In genomic region chr12:106084048-106084671, GRCh38 we compare ENCODE assay signal across 8 cellular contexts. TPM values are rescaled to one million over a fixed set of nuclear protein-coding genes. Genes with fewer than 3 reads are reported as not detected.
DNase-seq lines count a peak whose midpoint lies in the region; ATAC-seq and TF ChIP-seq lines count a peak whose summit lies in the region.

No MANE protein-coding gene starts in this region.

- H3K27ac ChIP-seq in iPS DF 6.9 (ENCODE audit: low read length) = no peak overlapping the region
- H3K27ac ChIP-seq in temporal lobe (ENCODE audit: low read depth, low read length) = peak overlapping the region; percentile 90

- no peaks in the 10 kb centered on the region for H3K27me3 ChIP-seq in iPS DF 6.9 (ENCODE audit: control insufficient read depth, insufficient read depth, low read length)

- H3K4me1 ChIP-seq in iPS DF 6.9 (ENCODE audit: control insufficient read depth, insufficient read depth, low read length) = peaks cover 3% of the 10 kb centered on the region; the same call in 1 of the 2 replicates

- no peak for TF ChIP-seq CTCF in GM13977 (IDR thresholded peaks at IDR 0.05; ENCODE audit: extremely low read depth, insufficient read depth, missing control alignments)

- H3K9me3 ChIP-seq in iPS DF 6.9 (ENCODE audit: control insufficient read depth, insufficient read depth, low read length) = no peaks in the 10 kb centered on the region

- ATAC-seq in GM21528 (IDR thresholded peaks at IDR 0.05; ENCODE audit: low FRiP score, unreplicated experiment) = no peak

- H3K36me3 ChIP-seq in iPS DF 6.9 (ENCODE audit: control insufficient read depth, insufficient read depth, low read length) = 0 out of 2 replicates have a peak, but pooled peaks cover 2% of the 10 kb centered on the region

- no peak overlapping the region for H3K4me3 ChIP-seq in iPS DF 6.9 (ENCODE audit: low read length)

- DNase-seq in HCEC 1CT (peak; percentile 71), amniotic epithelial cell (ENCODE audit: low read depth) (peak; percentile 92), iPS DF 6.9 (ENCODE audit: low read depth, low spot score) (peak; percentile 45), GM13977 (ENCODE audit: low spot score) (no peak)
- DNase-seq in NK-92 treated with Interleukin-12 subunit alpha and Interleukin-12 subunit beta, amount 100 ng/mL, for 24 hours (lab: John Stamatoyannopoulos, UW) = no peak
- DNase-seq in activated CD4-positive, CD25-positive, alpha-beta regulatory T cell (lab: John Stamatoyannopoulos, UW) = no peak

- in situ Hi-C loops in GM13977 (cut with MboI; ENCODE audit: low pct_unique_long_range_greater_than_20kb, low sequenced_read_pairs, unreplicated experiment) = no loop called here

- no CpG with 5 or more reads among the region's 10 CpGs for WGBS in iPS DF 6.9 (ENCODE audit: insufficient coverage, insufficient read length)

RNA-seq across cellular contexts. Expression of gene NUAK1, which starts 54.6 kb away (rescaled TPM):
- total RNA-seq in temporal lobe = 35.2 TPM

Comparison
In these comparisons a context has a peak if more than half of its experiments do, and no peak if none do; other contexts are left out.
1. DNase-seq: peak in HCEC 1CT (single experiment), amniotic epithelial cell (single experiment) and iPS DF 6.9 (single experiment); none in NK-92 treated with Interleukin-12 subunit alpha and Interleukin-12 subunit beta, amount 100 ng/mL, for 24 hours (single experiment), activated CD4-positive, CD25-positive, alpha-beta regulatory T cell (0 of 4) and GM13977 (single experiment).